ENCODE assay signal across 1 cellular context in the genomic region with DNA sequence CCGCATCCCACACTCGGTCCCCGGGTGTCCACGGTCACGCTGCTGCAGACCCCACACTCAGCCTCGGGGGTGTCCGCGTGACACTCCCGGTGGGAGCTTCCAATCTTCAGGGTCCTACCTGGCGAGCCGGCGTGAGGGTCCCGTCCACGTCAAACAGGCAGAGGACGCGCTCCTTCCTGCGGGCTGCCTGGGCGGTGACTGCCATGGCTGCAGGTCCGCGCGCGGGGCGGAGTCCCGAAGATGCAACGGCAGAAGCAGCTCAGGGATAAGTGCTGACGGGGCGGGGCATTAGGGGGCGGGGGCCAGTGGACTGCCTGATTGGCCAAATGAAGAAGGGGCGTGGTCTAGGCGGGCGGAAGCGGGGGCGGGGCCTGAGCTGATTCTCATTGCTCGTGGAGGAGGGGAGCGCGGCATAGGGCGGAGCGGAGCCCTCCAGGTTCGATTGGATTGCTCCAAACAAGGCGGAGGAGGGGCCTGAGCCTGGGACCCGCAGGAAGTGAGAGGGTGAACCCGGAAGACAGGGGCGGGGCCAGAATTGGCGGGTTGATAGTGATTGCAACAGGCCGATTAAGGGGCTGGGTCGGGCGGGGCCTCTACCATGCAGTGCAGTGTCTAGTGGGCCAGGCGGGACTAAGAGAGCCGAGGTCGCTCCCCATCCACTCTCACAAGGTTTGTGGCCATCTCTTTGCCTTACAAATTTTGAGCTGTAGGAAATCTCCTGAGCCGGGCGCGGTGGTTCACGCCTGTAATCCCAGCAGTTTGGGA.
A peak's percentile ranks its signal among the peaks of the same experiment; 100 is the strongest.
TF ChIP-seq lines count a peak whose summit lies in the region.

PMM1 (minus strand) TSS at position 240 of the 765 bp plus-strand sequence; CDS start at position 205, 35 bp downstream.

TF ChIP-seq in HepG2, 621 proteins besides CTCF, POLR2A, EP300 and RAD21 (continued from another document and continues in another):
- TF ChIP-seq ZBTB33 (CRISPR knock-in tag; IDR thresholded peaks at IDR 0.05) (peak; percentile 15; the same call in 1 of the 2 replicates), KLF9 (CRISPR knock-in tag; IDR thresholded peaks at IDR 0.05; ENCODE audit: low read depth) (no peak), CREB3 (CRISPR knock-in tag; IDR thresholded peaks at IDR 0.05) (no peak), ZNF772 (CRISPR knock-in tag; IDR thresholded peaks at IDR 0.05) (peak; percentile 47; the same call in 1 of the 2 replicates), E2F1 (CRISPR knock-in tag; IDR thresholded peaks at IDR 0.05) (peak; percentile 91; the same call in 1 of the 2 replicates), SIN3A (IDR thresholded peaks at IDR 0.05; ENCODE audit: borderline replicate concordance, low read depth, low read length) (peak; percentile 88; the same call in 1 of the 2 replicates), GTF2F1 (IDR thresholded peaks at IDR 0.05; ENCODE audit: low read length) (no peak), ZNF710 (CRISPR knock-in tag; IDR thresholded peaks at IDR 0.05; ENCODE audit: borderline replicate concordance) (peak; percentile 60; the same call in 1 of the 2 replicates), ZNF703 (CRISPR knock-in tag; IDR thresholded peaks at IDR 0.05; ENCODE audit: borderline replicate concordance) (no peak), RBM39 (IDR thresholded peaks at IDR 0.05; ENCODE audit: low read depth, low read length, poor library complexity, severe bottlenecking) (peak; percentile 30), ZNF512 (CRISPR knock-in tag; IDR thresholded peaks at IDR 0.05) (no peak), ZNF264 (CRISPR knock-in tag; IDR thresholded peaks at IDR 0.05) (no peak), ATF2 (CRISPR knock-in tag; IDR thresholded peaks at IDR 0.05) (0 out of 2 replicates have a peak, but pooled peaks have one; percentile 14), JARID2 (CRISPR knock-in tag; IDR thresholded peaks at IDR 0.05; ENCODE audit: insufficient replicate concordance) (peak; percentile 16), FOSL2 (CRISPR knock-in tag; IDR thresholded peaks at IDR 0.05) (no peak; the same call in 1 of the 2 replicates), SNAPC2 (CRISPR knock-in tag; IDR thresholded peaks at IDR 0.05) (no peak; the same call in 1 of the 2 replicates), KLF15 (CRISPR knock-in tag; IDR thresholded peaks at IDR 0.05; ENCODE audit: borderline replicate concordance) (peak; percentile 28; the same call in 1 of the 2 replicates), ZFP36 (IDR thresholded peaks at IDR 0.05; ENCODE audit: borderline replicate concordance, low read depth, low read length, partially characterized antibody) (no peak), ELF1 (CRISPR knock-in tag; IDR thresholded peaks at IDR 0.05) (peak; percentile 93), SOX6 (IDR thresholded peaks at IDR 0.05) (no peak), SOX6 (CRISPR knock-in tag; IDR thresholded peaks at IDR 0.05) (peak; percentile 35)
- TF ChIP-seq, protein P1, sequence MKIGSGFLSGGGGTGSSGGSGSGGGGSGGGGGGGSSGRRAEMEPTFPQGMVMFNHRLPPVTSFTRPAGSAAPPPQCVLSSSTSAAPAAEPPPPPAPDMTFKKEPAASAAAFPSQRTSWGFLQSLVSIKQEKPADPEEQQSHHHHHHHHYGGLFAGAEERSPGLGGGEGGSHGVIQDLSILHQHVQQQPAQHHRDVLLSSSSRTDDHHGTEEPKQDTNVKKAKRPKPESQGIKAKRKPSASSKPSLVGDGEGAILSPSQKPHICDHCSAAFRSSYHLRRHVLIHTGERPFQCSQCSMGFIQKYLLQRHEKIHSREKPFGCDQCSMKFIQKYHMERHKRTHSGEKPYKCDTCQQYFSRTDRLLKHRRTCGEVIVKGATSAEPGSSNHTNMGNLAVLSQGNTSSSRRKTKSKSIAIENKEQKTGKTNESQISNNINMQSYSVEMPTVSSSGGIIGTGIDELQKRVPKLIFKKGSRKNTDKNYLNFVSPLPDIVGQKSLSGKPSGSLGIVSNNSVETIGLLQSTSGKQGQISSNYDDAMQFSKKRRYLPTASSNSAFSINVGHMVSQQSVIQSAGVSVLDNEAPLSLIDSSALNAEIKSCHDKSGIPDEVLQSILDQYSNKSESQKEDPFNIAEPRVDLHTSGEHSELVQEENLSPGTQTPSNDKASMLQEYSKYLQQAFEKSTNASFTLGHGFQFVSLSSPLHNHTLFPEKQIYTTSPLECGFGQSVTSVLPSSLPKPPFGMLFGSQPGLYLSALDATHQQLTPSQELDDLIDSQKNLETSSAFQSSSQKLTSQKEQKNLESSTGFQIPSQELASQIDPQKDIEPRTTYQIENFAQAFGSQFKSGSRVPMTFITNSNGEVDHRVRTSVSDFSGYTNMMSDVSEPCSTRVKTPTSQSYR (CRISPR knock-in tag; IDR thresholded peaks at IDR 0.05; ENCODE audit: borderline replicate concordance): 0 out of 2 replicates have a peak, but pooled peaks have one; percentile 5
- TF ChIP-seq, protein P2, sequence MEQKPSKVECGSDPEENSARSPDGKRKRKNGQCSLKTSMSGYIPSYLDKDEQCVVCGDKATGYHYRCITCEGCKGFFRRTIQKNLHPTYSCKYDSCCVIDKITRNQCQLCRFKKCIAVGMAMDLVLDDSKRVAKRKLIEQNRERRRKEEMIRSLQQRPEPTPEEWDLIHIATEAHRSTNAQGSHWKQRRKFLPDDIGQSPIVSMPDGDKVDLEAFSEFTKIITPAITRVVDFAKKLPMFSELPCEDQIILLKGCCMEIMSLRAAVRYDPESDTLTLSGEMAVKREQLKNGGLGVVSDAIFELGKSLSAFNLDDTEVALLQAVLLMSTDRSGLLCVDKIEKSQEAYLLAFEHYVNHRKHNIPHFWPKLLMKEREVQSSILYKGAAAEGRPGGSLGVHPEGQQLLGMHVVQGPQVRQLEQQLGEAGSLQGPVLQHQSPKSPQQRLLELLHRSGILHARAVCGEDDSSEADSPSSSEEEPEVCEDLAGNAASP (CRISPR knock-in tag; IDR thresholded peaks at IDR 0.05; ENCODE audit: borderline replicate concordance): peak; percentile 17; the same call in 1 of the 2 replicates
- TF ChIP-seq, protein P3, sequence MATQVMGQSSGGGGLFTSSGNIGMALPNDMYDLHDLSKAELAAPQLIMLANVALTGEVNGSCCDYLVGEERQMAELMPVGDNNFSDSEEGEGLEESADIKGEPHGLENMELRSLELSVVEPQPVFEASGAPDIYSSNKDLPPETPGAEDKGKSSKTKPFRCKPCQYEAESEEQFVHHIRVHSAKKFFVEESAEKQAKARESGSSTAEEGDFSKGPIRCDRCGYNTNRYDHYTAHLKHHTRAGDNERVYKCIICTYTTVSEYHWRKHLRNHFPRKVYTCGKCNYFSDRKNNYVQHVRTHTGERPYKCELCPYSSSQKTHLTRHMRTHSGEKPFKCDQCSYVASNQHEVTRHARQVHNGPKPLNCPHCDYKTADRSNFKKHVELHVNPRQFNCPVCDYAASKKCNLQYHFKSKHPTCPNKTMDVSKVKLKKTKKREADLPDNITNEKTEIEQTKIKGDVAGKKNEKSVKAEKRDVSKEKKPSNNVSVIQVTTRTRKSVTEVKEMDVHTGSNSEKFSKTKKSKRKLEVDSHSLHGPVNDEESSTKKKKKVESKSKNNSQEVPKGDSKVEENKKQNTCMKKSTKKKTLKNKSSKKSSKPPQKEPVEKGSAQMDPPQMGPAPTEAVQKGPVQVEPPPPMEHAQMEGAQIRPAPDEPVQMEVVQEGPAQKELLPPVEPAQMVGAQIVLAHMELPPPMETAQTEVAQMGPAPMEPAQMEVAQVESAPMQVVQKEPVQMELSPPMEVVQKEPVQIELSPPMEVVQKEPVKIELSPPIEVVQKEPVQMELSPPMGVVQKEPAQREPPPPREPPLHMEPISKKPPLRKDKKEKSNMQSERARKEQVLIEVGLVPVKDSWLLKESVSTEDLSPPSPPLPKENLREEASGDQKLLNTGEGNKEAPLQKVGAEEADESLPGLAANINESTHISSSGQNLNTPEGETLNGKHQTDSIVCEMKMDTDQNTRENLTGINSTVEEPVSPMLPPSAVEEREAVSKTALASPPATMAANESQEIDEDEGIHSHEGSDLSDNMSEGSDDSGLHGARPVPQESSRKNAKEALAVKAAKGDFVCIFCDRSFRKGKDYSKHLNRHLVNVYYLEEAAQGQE (IDR thresholded peaks at IDR 0.05; ENCODE audit: borderline replicate concordance in 1 of 2, low read depth in 1 of 2, low read length in 2 of 2): peak in 1 of 2 experiments; percentile 8; a peak in 1 of 4 replicates
- TF ChIP-seq, protein P4, sequence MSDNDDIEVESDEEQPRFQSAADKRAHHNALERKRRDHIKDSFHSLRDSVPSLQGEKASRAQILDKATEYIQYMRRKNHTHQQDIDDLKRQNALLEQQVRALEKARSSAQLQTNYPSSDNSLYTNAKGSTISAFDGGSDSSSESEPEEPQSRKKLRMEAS (IDR thresholded peaks at IDR 0.05): peak; percentile 38; the same call in 1 of the 2 replicates
- TF ChIP-seq, protein P5, sequence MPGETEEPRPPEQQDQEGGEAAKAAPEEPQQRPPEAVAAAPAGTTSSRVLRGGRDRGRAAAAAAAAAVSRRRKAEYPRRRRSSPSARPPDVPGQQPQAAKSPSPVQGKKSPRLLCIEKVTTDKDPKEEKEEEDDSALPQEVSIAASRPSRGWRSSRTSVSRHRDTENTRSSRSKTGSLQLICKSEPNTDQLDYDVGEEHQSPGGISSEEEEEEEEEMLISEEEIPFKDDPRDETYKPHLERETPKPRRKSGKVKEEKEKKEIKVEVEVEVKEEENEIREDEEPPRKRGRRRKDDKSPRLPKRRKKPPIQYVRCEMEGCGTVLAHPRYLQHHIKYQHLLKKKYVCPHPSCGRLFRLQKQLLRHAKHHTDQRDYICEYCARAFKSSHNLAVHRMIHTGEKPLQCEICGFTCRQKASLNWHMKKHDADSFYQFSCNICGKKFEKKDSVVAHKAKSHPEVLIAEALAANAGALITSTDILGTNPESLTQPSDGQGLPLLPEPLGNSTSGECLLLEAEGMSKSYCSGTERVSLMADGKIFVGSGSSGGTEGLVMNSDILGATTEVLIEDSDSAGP (CRISPR knock-in tag; IDR thresholded peaks at IDR 0.05; ENCODE audit: borderline replicate concordance): peak; percentile 69; the same call in 1 of the 2 replicates
